ENCODE assay signal across 8 cellular contexts in genomic region chr1:244861683-244862082, GRCh38. TPM values are rescaled to one million over a fixed set of nuclear protein-coding genes. Genes with fewer than 3 reads are reported as not detected.
DNase-seq lines count a peak whose midpoint lies in the region; ATAC-seq and TF ChIP-seq lines count a peak whose summit lies in the region.

No MANE protein-coding gene starts in this region.

- H3K27me3 Mint-ChIP-seq in activated CD8-positive, alpha-beta memory T cell treated with anti-CD3 and anti-CD28 coated beads, Interleukin-2, amount 10 ng/mL, durations not matched to agents 7 days and 5 days, result no peaks in the 10 kb centered on the region
- H3K27me3 Mint-ChIP-seq in activated naive CD8-positive, alpha-beta T cell treated with anti-CD3 and anti-CD28 coated beads for 36 hours, result no peaks in the 10 kb centered on the region

- CTCF ChIA-PET in activated CD8-positive, alpha-beta memory T cell treated with anti-CD3 and anti-CD28 coated beads, Interleukin-2, amount 10 ng/mL, durations not matched to agents 7 days and 5 days (lab: Charles Lee), result interaction anchor here (0.6 to 4.4 kb wide), 11 partner anchors 9 to 416 kb away, joined by 3 to 49 read pairs (median 7); partner anchors contain the start of gene COX20

- H3K36me3 ChIP-seq in kidney epithelial cell (ENCODE audit: control insufficient read depth, insufficient read depth, low read length) (peaks cover 1% of the 10 kb centered on the region), tibial artery (peaks cover 38 to 44% (median 43%) of the 10 kb centered on the region in 3 donors)

- peak overlapping the region; percentile 83 for H3K27ac Mint-ChIP-seq in activated CD8-positive, alpha-beta memory T cell treated with anti-CD3 and anti-CD28 coated beads, Interleukin-2, amount 10 ng/mL, durations not matched to agents 7 days and 5 days
- H3K27ac Mint-ChIP-seq in activated naive CD8-positive, alpha-beta T cell treated with anti-CD3 and anti-CD28 coated beads for 36 hours, result peak overlapping the region; percentile 76

- no peak for TF ChIP-seq CTCF in kidney epithelial cell (IDR thresholded peaks at IDR 0.05; ENCODE audit: insufficient read depth, low read length, poor library complexity, severe bottlenecking)
- TF ChIP-seq CTCF in tibial artery (IDR thresholded peaks at IDR 0.05), result no peak

- H3K4me3 Mint-ChIP-seq in activated CD8-positive, alpha-beta memory T cell treated with anti-CD3 and anti-CD28 coated beads, Interleukin-2, amount 10 ng/mL, durations not matched to agents 7 days and 5 days, result peak overlapping the region; percentile 93
- H3K4me3 Mint-ChIP-seq in activated naive CD8-positive, alpha-beta T cell treated with anti-CD3 and anti-CD28 coated beads for 36 hours, result peak overlapping the region; percentile 96

- peak overlapping the region; percentile 98 for H3K4me3 ChIP-seq in kidney epithelial cell (ENCODE audit: low read depth, low read length)
- peak overlapping the region; percentile 96 to 98 for H3K4me3 ChIP-seq in tibial artery

- no peaks in the 10 kb centered on the region for H3K9me3 Mint-ChIP-seq in activated CD8-positive, alpha-beta memory T cell treated with anti-CD3 and anti-CD28 coated beads, Interleukin-2, amount 10 ng/mL, durations not matched to agents 7 days and 5 days (ENCODE audit: low read depth)
- no peaks in the 10 kb centered on the region for H3K9me3 Mint-ChIP-seq in activated naive CD8-positive, alpha-beta T cell treated with anti-CD3 and anti-CD28 coated beads for 36 hours

- no peak for ATAC-seq in activated CD8-positive, alpha-beta memory T cell treated with anti-CD3 and anti-CD28 coated beads, Interleukin-2, amount 10 ng/mL, durations not matched to agents 7 days and 5 days

- peak overlapping the region; percentile 14 to 100 for H3K27ac ChIP-seq in tibial artery

- peaks cover 61% of the 10 kb centered on the region for H3K36me3 Mint-ChIP-seq in activated CD8-positive, alpha-beta memory T cell treated with anti-CD3 and anti-CD28 coated beads, Interleukin-2, amount 10 ng/mL, durations not matched to agents 7 days and 5 days
- peaks cover 66% of the 10 kb centered on the region for H3K36me3 Mint-ChIP-seq in activated naive CD8-positive, alpha-beta T cell treated with anti-CD3 and anti-CD28 coated beads for 36 hours

- H3K4me1 ChIP-seq in tibial artery, result peaks cover 0 to 60% (median 37%) of the 10 kb centered on the region in 4 donors

- H3K9me3 ChIP-seq in tibial artery, result no peaks in the 10 kb centered on the region

- DNase-seq in activated CD8-positive, alpha-beta memory T cell treated with anti-CD3 and anti-CD28 coated beads, Interleukin-2, amount 10 ng/mL, durations not matched to agents 7 days and 5 days, result no peak
- DNase-seq in activated CD8-positive, alpha-beta memory T cell treated with anti-CD3 and anti-CD28 coated beads, Interleukin-2, amount 50 U/mL, for 48 hours, result no peak
- DNase-seq in activated naive CD8-positive, alpha-beta T cell treated with anti-CD3 and anti-CD28 coated beads for 36 hours, result no peak
- DNase-seq in kidney epithelial cell (ENCODE audit: low read depth) (no peak), tibial artery (no peak), NCI-H1105 (lab: John Stamatoyannopoulos, UW) (no peak)
- no peak for DNase-seq in stimulated activated CD4-positive, alpha-beta T cell treated with anti-CD3 and anti-CD28 coated beads, Interleukin-1b, Interleukin-23, amount 100 ng/mL, for 48 hours
- no peak for DNase-seq in activated CD8-positive, alpha-beta memory T cell treated with anti-CD3 and anti-CD28 coated beads for 24 hours

- H3K4me1 Mint-ChIP-seq in activated CD8-positive, alpha-beta memory T cell treated with anti-CD3 and anti-CD28 coated beads, Interleukin-2, amount 10 ng/mL, durations not matched to agents 7 days and 5 days, result peaks cover 64% of the 10 kb centered on the region
- H3K4me1 Mint-ChIP-seq in activated naive CD8-positive, alpha-beta T cell treated with anti-CD3 and anti-CD28 coated beads for 36 hours, result peaks cover 57% of the 10 kb centered on the region

- intact Hi-C loops in tibial artery (cut with DNase I; ENCODE audit: low total_unique reads), result loop anchor here (2.0 to 10.0 kb wide), 2 partner anchors 27 to 207 kb away; partner anchors contain the start of genes COX20 and DESI2

- no peaks in the 10 kb centered on the region for H3K27me3 ChIP-seq in kidney epithelial cell (ENCODE audit: control insufficient read depth, insufficient read depth, low read length)
- H3K27me3 ChIP-seq in tibial artery, result no peaks in the 10 kb centered on the region

RNA-seq across cellular contexts. Expression of gene HNRNPU, which starts 2.7 kb away (rescaled TPM):
- total RNA-seq in activated CD8-positive, alpha-beta memory T cell treated with anti-CD3 and anti-CD28 coated beads, Interleukin-2, amount 10 ng/mL, durations not matched to agents 7 days and 5 days, result 100 to 1,000 TPM; 410 to 503 TPM
- total RNA-seq in activated naive CD8-positive, alpha-beta T cell treated with anti-CD3 and anti-CD28 coated beads for 36 hours, result 100 to 1,000 TPM; 639 to 651 TPM
- total RNA-seq in kidney epithelial cell, result 271 and 358 TPM in 2 replicates

RNA-seq across cellular contexts. Expression of gene COX20, which starts 26.2 kb away (rescaled TPM):
- 10 to 100 TPM; 21.6 to 26.3 TPM for total RNA-seq in activated CD8-positive, alpha-beta memory T cell treated with anti-CD3 and anti-CD28 coated beads, Interleukin-2, amount 10 ng/mL, durations not matched to agents 7 days and 5 days
- total RNA-seq in activated naive CD8-positive, alpha-beta T cell treated with anti-CD3 and anti-CD28 coated beads for 36 hours, result 10 to 100 TPM; 41.2 to 50.7 TPM
- 25.1 and 30.2 TPM in 2 replicates for total RNA-seq in kidney epithelial cell
